9 cellular contexts compared by ENCODE assay signal in genomic region chr7:2521952-2522591, GRCh38. TPM values are rescaled to one million over a fixed set of nuclear protein-coding genes. Genes with fewer than 3 reads are reported as not detected.
DNase-seq lines count a peak whose midpoint lies in the region; ATAC-seq and TF ChIP-seq lines count a peak whose summit lies in the region.
"Had no signal": no experiment of that assay in that cellular context is flagged by ENCODE, and none has a peak within 500 bp of the region (broad histone marks: within the 10 kb centered on the region; RNA-seq: fewer than 3 reads in every experiment).

No MANE protein-coding gene starts in this region.

- DNase-seq in NCI-H345 (lab: John Stamatoyannopoulos, UW) (peak; percentile 22), NCI-H345 treated with DMSO at 0.1 percent for 48 hours (lab: John Stamatoyannopoulos, UW; ENCODE audit: unreplicated experiment) (no peak), activated B cell treated with CpG ODN at 0.5 μM for 24 hours (peak; percentile 56), chondrocyte (ENCODE audit: low spot score) (no peak), myocyte (ENCODE audit: low read depth) (peak; percentile 71), BE2C (no peak), putamen (ENCODE audit: low spot score) (no peak)

- H3K4me3 Mint-ChIP-seq in activated B cell treated with CpG ODN at 0.5 μM for 24 hours = peak overlapping the region; percentile 96
- H3K4me3 Mint-ChIP-seq in chondrocyte (ENCODE audit: unreplicated experiment) = peak overlapping the region; percentile 80

- H3K4me1 ChIP-seq in thymus (ENCODE audit: control insufficient read depth, insufficient read depth, low read length) = peaks cover 22% of the 10 kb centered on the region
- peaks cover 37% of the 10 kb centered on the region for H3K4me1 ChIP-seq in BE2C

- H3K4me3 ChIP-seq in thymus (ENCODE audit: low read length) = peak overlapping the region; percentile 10
- H3K4me3 ChIP-seq in BE2C (ENCODE audit: low read depth, low read length) = no peak overlapping the region

- POLR2A ChIA-PET in activated B cell treated with CpG ODN at 0.5 μM for 24 hours (lab: Charles Lee) = interaction anchor here (0.6 to 6.9 kb wide), 10 partner anchors 7 to 188 kb away, joined by 3 to 240 read pairs (median 7); partner anchors contain the start of genes BRAT1 and IQCE

- H3K36me3 Mint-ChIP-seq in activated B cell treated with CpG ODN at 0.5 μM for 24 hours (ENCODE audit: low read depth) (peaks cover 41% of the 10 kb centered on the region), chondrocyte (ENCODE audit: low read depth) (peaks cover 3% of the 10 kb centered on the region)

- H3K27ac Mint-ChIP-seq in activated B cell treated with CpG ODN at 0.5 μM for 24 hours (peak overlapping the region; percentile 92), chondrocyte (ENCODE audit: unreplicated experiment) (peak overlapping the region; percentile 74)

- no peak overlapping the region for H3K27ac ChIP-seq in thymus (ENCODE audit: low read depth)

- H3K36me3 ChIP-seq in thymus (ENCODE audit: control insufficient read depth, insufficient read depth) (no peaks in the 10 kb centered on the region), BE2C (peaks cover 18% of the 10 kb centered on the region)

- no peak for TF ChIP-seq CTCF in activated B cell treated with CpG ODN at 0.5 μM for 24 hours (IDR thresholded peaks at IDR 0.05)
- TF ChIP-seq CTCF in chondrocyte (IDR thresholded peaks at IDR 0.05) = no peak
- no peak; the same call in 1 of the 2 replicates for TF ChIP-seq CTCF in BE2C (IDR thresholded peaks at IDR 0.05; ENCODE audit: low read depth, low read length)

- ATAC-seq in activated B cell treated with CpG ODN at 0.5 μM for 24 hours (ENCODE audit: low read depth) = peak; percentile 49

- H3K27me3 ChIP-seq in thymus (ENCODE audit: control insufficient read depth, insufficient read depth) = peaks cover 58% of the 10 kb centered on the region
- no peaks in the 10 kb centered on the region for H3K27me3 ChIP-seq in BE2C
- H3K27me3 ChIP-seq: adrenal gland had no signal

- whole genome bisulfite sequencing in thymus = 2% methylated on average over 17 of the region's 17 CpGs

- H3K9me3 Mint-ChIP-seq in activated B cell treated with CpG ODN at 0.5 μM for 24 hours (no peaks in the 10 kb centered on the region), chondrocyte (ENCODE audit: low read depth) (no peaks in the 10 kb centered on the region)

- H3K4me1 Mint-ChIP-seq in activated B cell treated with CpG ODN at 0.5 μM for 24 hours (peaks cover 69% of the 10 kb centered on the region), chondrocyte (ENCODE audit: low read depth) (peaks cover 56% of the 10 kb centered on the region)

- H3K9me3 ChIP-seq in thymus (ENCODE audit: control insufficient read depth) (no peaks in the 10 kb centered on the region), BE2C (no peaks in the 10 kb centered on the region)
- H3K9me3 ChIP-seq: adrenal gland had no signal

- intact Hi-C loops in activated B cell treated with CpG ODN at 0.5 μM for 24 hours (cut with micrococcal nuclease) = loop anchor here (1.0 to 10.0 kb wide), 6 partner anchors 8 to 1297 kb away; partner anchors contain the start of genes BRAT1 and MAD1L1

- CTCF ChIA-PET in activated B cell treated with CpG ODN at 0.5 μM for 24 hours (lab: Charles Lee) = interaction anchor here (1.0 kb wide), 1 partner anchor 188 kb away, joined by 4 read pairs; no protein-coding TSS in a partner anchor

- H3K27me3 Mint-ChIP-seq in activated B cell treated with CpG ODN at 0.5 μM for 24 hours = no peaks in the 10 kb centered on the region
- no peaks in the 10 kb centered on the region for H3K27me3 Mint-ChIP-seq in chondrocyte (ENCODE audit: low read depth)

RNA-seq across cellular contexts. Expression of gene LFNG, which starts 2.5 kb away (rescaled TPM):
- 87.4 and 95.8 TPM in 2 replicates for total RNA-seq in activated B cell treated with CpG ODN at 0.5 μM for 24 hours
- total RNA-seq in chondrocyte = 36.7 to 39.9 TPM (median 39.9 TPM) in 3 replicates
- total RNA-seq in myocyte = 6.8 and 10.8 TPM in 2 replicates
- 68.6 TPM for polyA plus RNA-seq in myocyte (2012)
- polyA plus RNA-seq in thymus = 13.6 TPM
- 1.6 TPM for polyA plus RNA-seq in BE2C (2012; ENCODE audit: insufficient read depth, insufficient read length, low read depth)

RNA-seq across cellular contexts. Expression of gene BRAT1, which starts 33.3 kb away (rescaled TPM):
- total RNA-seq in activated B cell treated with CpG ODN at 0.5 μM for 24 hours (29.6 and 31.7 TPM in 2 replicates), chondrocyte (19.6 to 30.6 TPM (median 21.0 TPM) in 3 replicates), myocyte (43.1 and 54.9 TPM in 2 replicates)
- 28.3 TPM for polyA plus RNA-seq in myocyte (2012)
- polyA plus RNA-seq in thymus = 40.8 TPM
- 77.4 TPM for polyA plus RNA-seq in BE2C (2012; ENCODE audit: insufficient read depth, insufficient read length, low read depth)

RNA-seq across cellular contexts. Expression of gene IQCE, which starts 36.7 kb away (rescaled TPM):
- total RNA-seq in activated B cell treated with CpG ODN at 0.5 μM for 24 hours (7.5 and 7.7 TPM in 2 replicates), chondrocyte (9.3 to 20.2 TPM (median 10.0 TPM) in 3 replicates), myocyte (12.1 and 13.6 TPM in 2 replicates)
- polyA plus RNA-seq in myocyte (2012) = 17.6 TPM
- polyA plus RNA-seq in thymus = 3.8 TPM
- 4.5 TPM for polyA plus RNA-seq in BE2C (2012; ENCODE audit: insufficient read depth, insufficient read length, low read depth)

RNA-seq across cellular contexts. Expression of gene GRIFIN, which starts 45.9 kb away (rescaled TPM):
- not detected in 2 replicates for total RNA-seq in activated B cell treated with CpG ODN at 0.5 μM for 24 hours
- not detected in 3 replicates for total RNA-seq in chondrocyte
- not detected in 2 replicates for total RNA-seq in myocyte
- not detected for polyA plus RNA-seq in myocyte (2012)
- polyA plus RNA-seq in thymus = not detected
- not detected for polyA plus RNA-seq in BE2C (2012; ENCODE audit: insufficient read depth, insufficient read length, low read depth)
- total RNA-seq: adrenal gland had no signal
- polyA plus RNA-seq: adrenal gland had no signal

Comparison
In these comparisons a context has a peak if more than half of its experiments do, and no peak if none do; other contexts are left out.
1. DNase-seq: peak in NCI-H345 (single experiment), activated B cell treated with CpG ODN at 0.5 μM for 24 hours (single experiment) and myocyte (single experiment); none in NCI-H345 treated with DMSO at 0.1 percent for 48 hours (single experiment), chondrocyte (single experiment), BE2C (single experiment) and putamen (single experiment).